9 cellular contexts compared by ENCODE assay signal in genomic region chr12:6953417-6954315, GRCh38. TPM values are rescaled to one million over a fixed set of nuclear protein-coding genes. Genes with fewer than 3 reads are reported as not detected.
A peak's percentile ranks its signal among the peaks of the same experiment; 100 is the strongest.
DNase-seq lines count a peak whose midpoint lies in the region; ATAC-seq and TF ChIP-seq lines count a peak whose summit lies in the region.
"Had no signal": no experiment of that assay in that cellular context is flagged by ENCODE, and none has a peak within 500 bp of the region (broad histone marks: within the 10 kb centered on the region; RNA-seq: fewer than 3 reads in every experiment).

No MANE protein-coding gene starts in this region.

- H3K27ac Mint-ChIP-seq in endothelial cell (ENCODE audit: unreplicated experiment), result peak overlapping the region; percentile 85

- no peaks in the 10 kb centered on the region for H3K9me2 ChIP-seq in GM23248 (ENCODE audit: insufficient read depth)

- intact Hi-C loops in posterior vena cava (cut with DNase I), result loop anchor here in 1 of 2 donors (10.0 kb wide), 1 partner anchor 161 kb away; no protein-coding TSS in a partner anchor

- peaks cover 29% of the 10 kb centered on the region for H3K4me1 Mint-ChIP-seq in endothelial cell (ENCODE audit: unreplicated experiment)

- ATAC-seq in GM19452 (IDR thresholded peaks at IDR 0.05; ENCODE audit: unreplicated experiment), result peak; percentile 44
- ATAC-seq in HG03571 (IDR thresholded peaks at IDR 0.05; ENCODE audit: unreplicated experiment), result peak; percentile 42

- peaks cover 17% of the 10 kb centered on the region for H3K27me3 Mint-ChIP-seq in endothelial cell (ENCODE audit: unreplicated experiment)

- peak; percentile 91 to 93 for DNase-seq in AML-193 (lab: John Stamatoyannopoulos, UW)
- peak; percentile 74 for DNase-seq in activated CD4-positive, alpha-beta T cell treated with anti-CD3 and anti-CD28 coated beads, Interleukin-2, amount 50 U/mL, for 1 hour
- peak; percentile 55 for DNase-seq in endothelial cell (ENCODE audit: low spot score)
- DNase-seq in posterior vena cava (ENCODE audit: low spot score), result peak; percentile 90
- DNase-seq in GM23248, result no peak
- DNase-seq in DMS153 treated with DMSO at 0.1 percent for 48 hours (lab: John Stamatoyannopoulos, UW; ENCODE audit: unreplicated experiment), result no peak

- in situ Hi-C loops in GM23248 (cut with MboI), result no loop called here

- no peak overlapping the region for H3K27ac ChIP-seq in GM23248

- H3K36me3 Mint-ChIP-seq in endothelial cell (ENCODE audit: low read depth, unreplicated experiment), result peaks cover 7% of the 10 kb centered on the region

- H3K9me3 Mint-ChIP-seq in endothelial cell (ENCODE audit: unreplicated experiment), result no peaks in the 10 kb centered on the region

- no peaks in the 10 kb centered on the region for H4K20me1 ChIP-seq in GM23248 (ENCODE audit: insufficient read depth)

- H3F3A ChIP-seq in GM23248 (ENCODE audit: insufficient read depth), result no peaks in the 10 kb centered on the region

- H2AFZ ChIP-seq in GM23248, result no peak overlapping the region

- H3K4me3 Mint-ChIP-seq in endothelial cell (ENCODE audit: unreplicated experiment), result peak overlapping the region; percentile 51

- H3K4me3 ChIP-seq in GM23248, result no peak overlapping the region

- no peaks in the 10 kb centered on the region for H3K36me3 ChIP-seq in GM23248 (ENCODE audit: low read depth)

- TF ChIP-seq CTCF in endothelial cell (IDR thresholded peaks at IDR 0.05; ENCODE audit: unreplicated experiment), result no peak

- WGBS in GM23248 (ENCODE audit: low coverage in 1 of 2, low lambda C conversion rate in 2 of 2, missing lambda C conversion rate in 2 of 2), 2 experiments, result 70 to 72% methylated on average over 17 to 24 of the region's 24 CpGs

- H3K9ac ChIP-seq in GM23248, result no peak overlapping the region

- H3K4me2 ChIP-seq in GM23248 (ENCODE audit: unreplicated experiment), result no peak overlapping the region

- no peaks in the 10 kb centered on the region for H3K9me3 ChIP-seq in GM23248 (ENCODE audit: low read depth)

- H3K4me1 ChIP-seq in GM23248 (ENCODE audit: insufficient read depth), result no peaks in the 10 kb centered on the region

- H3K27me3 ChIP-seq in GM23248 (replicated peaks; ENCODE audit: insufficient read depth), result no peaks in the 10 kb centered on the region

- H3K79me2 ChIP-seq in GM23248 (ENCODE audit: insufficient read depth), result no peaks in the 10 kb centered on the region

RNA-seq across cellular contexts. Expression of gene PTPN6, which starts 2.5 kb away (rescaled TPM):
- 22.1 TPM for total RNA-seq in endothelial cell (ENCODE audit: unreplicated experiment)
- 10 to 100 TPM; 18.7 to 31.4 TPM for total RNA-seq in posterior vena cava
- not detected in 2 replicates for total RNA-seq in GM23248 (2014; rRNA removed; shearing (Covaris generic))
- 0.21 and 0.35 TPM in 2 replicates for polyA plus RNA-seq in GM23248 (2016; fragmentation: Nextera tagmentation; extraction: Ambion mirVana)

RNA-seq across cellular contexts. Expression of gene C12orf57, which starts 9.8 kb away (rescaled TPM):
- total RNA-seq in endothelial cell (ENCODE audit: unreplicated experiment) (225 TPM), posterior vena cava (100 to 1,000 TPM; 189 to 206 TPM)
- total RNA-seq in GM23248 (2014; rRNA removed; shearing (Covaris generic)), result 261 and 264 TPM in 2 replicates
- polyA plus RNA-seq in GM23248 (2016; fragmentation: Nextera tagmentation; extraction: Ambion mirVana), result 247 and 257 TPM in 2 replicates

RNA-seq across cellular contexts. Expression of gene RNU7-1, which starts 10.1 kb away (rescaled TPM):
- not detected for total RNA-seq in endothelial cell (ENCODE audit: unreplicated experiment)
- not detected for total RNA-seq in posterior vena cava
- not detected in 2 replicates for total RNA-seq in GM23248 (2014; rRNA removed; shearing (Covaris generic))
- polyA plus RNA-seq in GM23248 (2016; fragmentation: Nextera tagmentation; extraction: Ambion mirVana), result not detected in 2 replicates
- polyA plus RNA-seq: BJ had no signal

RNA-seq across cellular contexts. Expression of gene PHB2, which starts 16.8 kb away (rescaled TPM):
- total RNA-seq in endothelial cell (ENCODE audit: unreplicated experiment) (288 TPM), posterior vena cava (100 to 1,000 TPM in 1 of 2 donors, 10 to 100 TPM in 1; 98.8 to 110 TPM)
- 212 and 221 TPM in 2 replicates for total RNA-seq in GM23248 (2014; rRNA removed; shearing (Covaris generic))
- 130 and 137 TPM in 2 replicates for polyA plus RNA-seq in GM23248 (2016; fragmentation: Nextera tagmentation; extraction: Ambion mirVana)

RNA-seq across cellular contexts. Expression of gene EMG1, which starts 17.0 kb away (rescaled TPM):
- 37.3 TPM for total RNA-seq in endothelial cell (ENCODE audit: unreplicated experiment)
- total RNA-seq in posterior vena cava, result 10 to 100 TPM; 38.4 to 43.9 TPM
- total RNA-seq in GM23248 (2014; rRNA removed; shearing (Covaris generic)), result 25.9 and 39.2 TPM in 2 replicates
- polyA plus RNA-seq in GM23248 (2016; fragmentation: Nextera tagmentation; extraction: Ambion mirVana), result 68.6 and 72.1 TPM in 2 replicates

Comparison
In these comparisons a context has a peak if more than half of its experiments do, and no peak if none do; other contexts are left out.
1. DNase-seq: peak in AML-193 (2 of 2), activated CD4-positive, alpha-beta T cell treated with anti-CD3 and anti-CD28 coated beads, Interleukin-2, amount 50 U/mL, for 1 hour (single experiment), endothelial cell (single experiment) and posterior vena cava (single experiment); none in GM23248 (single experiment) and DMS153 treated with DMSO at 0.1 percent for 48 hours (single experiment).
2. RNA of gene PTPN6, which starts 2.5 kb away (total RNA-seq): 18.7 to 31.4 TPM in posterior vena cava and 22.1 TPM in endothelial cell (single experiment); not detected in GM23248; every median in the first group is over 10 times any median in the second.